In the genomic region with DNA sequence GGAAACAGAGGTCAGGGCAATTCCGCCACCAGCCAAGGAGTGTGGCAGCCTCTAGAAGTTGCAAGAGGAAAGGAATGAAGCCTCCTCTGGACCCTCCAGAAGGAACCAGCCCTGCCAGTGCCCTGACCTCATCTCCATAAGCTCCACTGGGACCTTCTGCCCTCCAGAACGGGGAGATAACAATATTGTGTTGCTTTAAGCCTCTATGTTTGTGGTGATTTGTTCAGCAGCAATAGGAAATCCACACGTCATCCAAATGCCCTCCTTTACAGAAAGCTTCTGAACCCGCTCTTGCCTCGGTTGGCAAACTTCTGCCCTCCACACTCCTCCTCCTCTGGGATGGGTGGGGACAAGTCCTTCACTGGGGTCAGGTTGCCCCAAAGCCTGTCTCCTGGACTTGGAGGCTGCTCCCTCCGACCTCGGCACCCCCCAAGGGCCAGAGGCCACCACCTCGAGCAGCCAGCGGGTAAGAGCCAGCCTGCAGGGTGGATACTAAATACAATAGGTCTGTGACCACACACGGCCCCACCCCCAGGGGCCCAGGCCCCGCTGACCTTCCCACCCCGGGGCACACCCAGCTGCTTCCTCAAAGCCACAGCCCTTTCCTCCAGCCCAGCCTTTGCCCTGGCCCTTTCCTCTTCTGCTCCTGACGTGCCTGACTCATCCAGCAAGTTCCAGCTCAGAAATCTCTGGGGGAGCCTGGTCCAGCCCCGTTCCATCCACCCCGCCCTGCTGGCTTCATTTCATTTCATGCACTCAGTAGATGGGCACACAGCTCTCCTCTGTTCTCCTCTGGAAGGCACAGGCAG, we compare ENCODE assay signal across 1 cellular context.
TF ChIP-seq lines count a peak whose summit lies in the region.

No MANE protein-coding gene starts in this region.

TF ChIP-seq in K562, 482 proteins besides CTCF, POLR2A, EP300 and RAD21 (continued from another document):
- TF ChIP-seq, protein P1, sequence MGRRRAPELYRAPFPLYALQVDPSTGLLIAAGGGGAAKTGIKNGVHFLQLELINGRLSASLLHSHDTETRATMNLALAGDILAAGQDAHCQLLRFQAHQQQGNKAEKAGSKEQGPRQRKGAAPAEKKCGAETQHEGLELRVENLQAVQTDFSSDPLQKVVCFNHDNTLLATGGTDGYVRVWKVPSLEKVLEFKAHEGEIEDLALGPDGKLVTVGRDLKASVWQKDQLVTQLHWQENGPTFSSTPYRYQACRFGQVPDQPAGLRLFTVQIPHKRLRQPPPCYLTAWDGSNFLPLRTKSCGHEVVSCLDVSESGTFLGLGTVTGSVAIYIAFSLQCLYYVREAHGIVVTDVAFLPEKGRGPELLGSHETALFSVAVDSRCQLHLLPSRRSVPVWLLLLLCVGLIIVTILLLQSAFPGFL (CRISPR knock-in tag; IDR thresholded peaks at IDR 0.05): no peak
- TF ChIP-seq, protein P2, sequence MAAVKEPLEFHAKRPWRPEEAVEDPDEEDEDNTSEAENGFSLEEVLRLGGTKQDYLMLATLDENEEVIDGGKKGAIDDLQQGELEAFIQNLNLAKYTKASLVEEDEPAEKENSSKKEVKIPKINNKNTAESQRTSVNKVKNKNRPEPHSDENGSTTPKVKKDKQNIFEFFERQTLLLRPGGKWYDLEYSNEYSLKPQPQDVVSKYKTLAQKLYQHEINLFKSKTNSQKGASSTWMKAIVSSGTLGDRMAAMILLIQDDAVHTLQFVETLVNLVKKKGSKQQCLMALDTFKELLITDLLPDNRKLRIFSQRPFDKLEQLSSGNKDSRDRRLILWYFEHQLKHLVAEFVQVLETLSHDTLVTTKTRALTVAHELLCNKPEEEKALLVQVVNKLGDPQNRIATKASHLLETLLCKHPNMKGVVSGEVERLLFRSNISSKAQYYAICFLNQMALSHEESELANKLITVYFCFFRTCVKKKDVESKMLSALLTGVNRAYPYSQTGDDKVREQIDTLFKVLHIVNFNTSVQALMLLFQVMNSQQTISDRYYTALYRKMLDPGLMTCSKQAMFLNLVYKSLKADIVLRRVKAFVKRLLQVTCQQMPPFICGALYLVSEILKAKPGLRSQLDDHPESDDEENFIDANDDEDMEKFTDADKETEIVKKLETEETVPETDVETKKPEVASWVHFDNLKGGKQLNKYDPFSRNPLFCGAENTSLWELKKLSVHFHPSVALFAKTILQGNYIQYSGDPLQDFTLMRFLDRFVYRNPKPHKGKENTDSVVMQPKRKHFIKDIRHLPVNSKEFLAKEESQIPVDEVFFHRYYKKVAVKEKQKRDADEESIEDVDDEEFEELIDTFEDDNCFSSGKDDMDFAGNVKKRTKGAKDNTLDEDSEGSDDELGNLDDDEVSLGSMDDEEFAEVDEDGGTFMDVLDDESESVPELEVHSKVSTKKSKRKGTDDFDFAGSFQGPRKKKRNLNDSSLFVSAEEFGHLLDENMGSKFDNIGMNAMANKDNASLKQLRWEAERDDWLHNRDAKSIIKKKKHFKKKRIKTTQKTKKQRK (IDR thresholded peaks at IDR 0.05; ENCODE audit: borderline replicate concordance, low read depth, low read length): no peak
- no peak for TF ChIP-seq GATA2 (CRISPR knock-in tag; IDR thresholded peaks at IDR 0.05)
- no peak for TF ChIP-seq ZNF224 (CRISPR knock-in tag; IDR thresholded peaks at IDR 0.05)
- TF ChIP-seq POU5F1 (IDR thresholded peaks at IDR 0.05; ENCODE audit: borderline replicate concordance, low read depth, low read length, partially characterized antibody): no peak
- TF ChIP-seq, protein P3, sequence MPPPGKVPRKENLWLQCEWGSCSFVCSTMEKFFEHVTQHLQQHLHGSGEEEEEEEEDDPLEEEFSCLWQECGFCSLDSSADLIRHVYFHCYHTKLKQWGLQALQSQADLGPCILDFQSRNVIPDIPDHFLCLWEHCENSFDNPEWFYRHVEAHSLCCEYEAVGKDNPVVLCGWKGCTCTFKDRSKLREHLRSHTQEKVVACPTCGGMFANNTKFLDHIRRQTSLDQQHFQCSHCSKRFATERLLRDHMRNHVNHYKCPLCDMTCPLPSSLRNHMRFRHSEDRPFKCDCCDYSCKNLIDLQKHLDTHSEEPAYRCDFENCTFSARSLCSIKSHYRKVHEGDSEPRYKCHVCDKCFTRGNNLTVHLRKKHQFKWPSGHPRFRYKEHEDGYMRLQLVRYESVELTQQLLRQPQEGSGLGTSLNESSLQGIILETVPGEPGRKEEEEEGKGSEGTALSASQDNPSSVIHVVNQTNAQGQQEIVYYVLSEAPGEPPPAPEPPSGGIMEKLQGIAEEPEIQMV (tag; conservative IDR thresholded peaks at IDR 0.05; ENCODE audit: low read depth): no peak
- TF ChIP-seq, protein P4, sequence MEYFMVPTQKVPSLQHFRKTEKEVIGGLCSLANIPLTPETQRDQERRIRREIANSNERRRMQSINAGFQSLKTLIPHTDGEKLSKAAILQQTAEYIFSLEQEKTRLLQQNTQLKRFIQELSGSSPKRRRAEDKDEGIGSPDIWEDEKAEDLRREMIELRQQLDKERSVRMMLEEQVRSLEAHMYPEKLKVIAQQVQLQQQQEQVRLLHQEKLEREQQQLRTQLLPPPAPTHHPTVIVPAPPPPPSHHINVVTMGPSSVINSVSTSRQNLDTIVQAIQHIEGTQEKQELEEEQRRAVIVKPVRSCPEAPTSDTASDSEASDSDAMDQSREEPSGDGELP (CRISPR knock-in tag; IDR thresholded peaks at IDR 0.05; ENCODE audit: borderline replicate concordance): peak; percentile 65; the same call in 1 of the 2 replicates
- TF ChIP-seq ZNF436 (CRISPR knock-in tag; IDR thresholded peaks at IDR 0.05): no peak
- TF ChIP-seq, protein P5, sequence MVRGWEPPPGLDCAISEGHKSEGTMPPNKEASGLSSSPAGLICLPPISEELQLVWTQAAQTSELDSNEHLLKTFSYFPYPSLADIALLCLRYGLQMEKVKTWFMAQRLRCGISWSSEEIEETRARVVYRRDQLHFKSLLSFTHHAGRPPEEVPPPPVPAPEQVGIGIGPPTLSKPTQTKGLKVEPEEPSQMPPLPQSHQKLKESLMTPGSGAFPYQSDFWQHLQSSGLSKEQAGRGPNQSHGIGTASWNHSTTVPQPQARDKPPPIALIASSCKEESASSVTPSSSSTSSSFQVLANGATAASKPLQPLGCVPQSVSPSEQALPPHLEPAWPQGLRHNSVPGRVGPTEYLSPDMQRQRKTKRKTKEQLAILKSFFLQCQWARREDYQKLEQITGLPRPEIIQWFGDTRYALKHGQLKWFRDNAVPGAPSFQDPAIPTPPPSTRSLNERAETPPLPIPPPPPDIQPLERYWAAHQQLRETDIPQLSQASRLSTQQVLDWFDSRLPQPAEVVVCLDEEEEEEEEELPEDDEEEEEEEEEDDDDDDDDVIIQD (CRISPR knock-in tag; IDR thresholded peaks at IDR 0.05): no peak
- no peak for TF ChIP-seq NCOA6 (IDR thresholded peaks at IDR 0.05)
- TF ChIP-seq NR2C2 (CRISPR knock-in tag; IDR thresholded peaks at IDR 0.05): no peak
- 0 out of 2 replicates have a peak, but pooled peaks have one; percentile 25 for TF ChIP-seq NR2C2 (tag; IDR thresholded peaks at IDR 0.05)
- TF ChIP-seq RBBP5 (IDR thresholded peaks at IDR 0.05; ENCODE audit: borderline replicate concordance, insufficient read depth, low read length, poor library complexity, severe bottlenecking): peak; percentile 34
- no peak for TF ChIP-seq POLR2H (tag; IDR thresholded peaks at IDR 0.05; ENCODE audit: low read depth)
- TF ChIP-seq KDM2B (CRISPR knock-in tag; IDR thresholded peaks at IDR 0.05): no peak
- TF ChIP-seq FOSL1 (tag; conservative IDR thresholded peaks at IDR 0.05): peak; percentile 41; the same call in 1 of the 2 replicates
- TF ChIP-seq, protein P6, sequence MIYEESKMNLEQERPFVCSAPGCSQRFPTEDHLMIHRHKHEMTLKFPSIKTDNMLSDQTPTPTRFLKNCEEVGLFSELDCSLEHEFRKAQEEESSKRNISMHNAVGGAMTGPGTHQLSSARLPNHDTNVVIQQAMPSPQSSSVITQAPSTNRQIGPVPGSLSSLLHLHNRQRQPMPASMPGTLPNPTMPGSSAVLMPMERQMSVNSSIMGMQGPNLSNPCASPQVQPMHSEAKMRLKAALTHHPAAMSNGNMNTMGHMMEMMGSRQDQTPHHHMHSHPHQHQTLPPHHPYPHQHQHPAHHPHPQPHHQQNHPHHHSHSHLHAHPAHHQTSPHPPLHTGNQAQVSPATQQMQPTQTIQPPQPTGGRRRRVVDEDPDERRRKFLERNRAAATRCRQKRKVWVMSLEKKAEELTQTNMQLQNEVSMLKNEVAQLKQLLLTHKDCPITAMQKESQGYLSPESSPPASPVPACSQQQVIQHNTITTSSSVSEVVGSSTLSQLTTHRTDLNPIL (CRISPR knock-in tag; IDR thresholded peaks at IDR 0.05): no peak
- TF ChIP-seq, protein P7, sequence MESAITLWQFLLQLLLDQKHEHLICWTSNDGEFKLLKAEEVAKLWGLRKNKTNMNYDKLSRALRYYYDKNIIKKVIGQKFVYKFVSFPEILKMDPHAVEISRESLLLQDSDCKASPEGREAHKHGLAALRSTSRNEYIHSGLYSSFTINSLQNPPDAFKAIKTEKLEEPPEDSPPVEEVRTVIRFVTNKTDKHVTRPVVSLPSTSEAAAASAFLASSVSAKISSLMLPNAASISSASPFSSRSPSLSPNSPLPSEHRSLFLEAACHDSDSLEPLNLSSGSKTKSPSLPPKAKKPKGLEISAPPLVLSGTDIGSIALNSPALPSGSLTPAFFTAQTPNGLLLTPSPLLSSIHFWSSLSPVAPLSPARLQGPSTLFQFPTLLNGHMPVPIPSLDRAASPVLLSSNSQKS (CRISPR knock-in tag; IDR thresholded peaks at IDR 0.05): no peak
- TF ChIP-seq ZKSCAN8 (CRISPR knock-in tag; IDR thresholded peaks at IDR 0.05): no peak
- TF ChIP-seq NR2F6 (CRISPR knock-in tag; IDR thresholded peaks at IDR 0.05): no peak
- TF ChIP-seq ZNF23 (CRISPR knock-in tag; IDR thresholded peaks at IDR 0.05): no peak
- TF ChIP-seq HDAC3 (IDR thresholded peaks at IDR 0.05; ENCODE audit: borderline replicate concordance, partially characterized antibody): no peak
- no peak for TF ChIP-seq BMI1 (IDR thresholded peaks at IDR 0.05; ENCODE audit: low read length)
TF ChIP-seq in K562: peak in this region for 9.
